ENCODE assay signal across 8 cellular contexts in genomic region chr2:175168564-175168945, GRCh38. TPM values are rescaled to one million over a fixed set of nuclear protein-coding genes. Genes with fewer than 3 reads are reported as not detected.
DNase-seq lines count a peak whose midpoint lies in the region; ATAC-seq and TF ChIP-seq lines count a peak whose summit lies in the region.

No MANE protein-coding gene starts in this region.

- H3K4me3 ChIP-seq in WI38 (ENCODE audit: low read depth, low read length) (peak overlapping the region; percentile 84), iPS-18c (ENCODE audit: insufficient read depth, low read depth, low read length) (peak overlapping the region; percentile 76)

- H3K4me1 Mint-ChIP-seq in T-helper 1 cell treated with Interleukin-12 subunit alpha and Interleukin-12 subunit beta and Interleukin-4 antibody, amounts not matched to agents 30 μg/mL and 1 μg/mL, for 36 hours (ENCODE audit: low read depth): peaks cover 38% of the 10 kb centered on the region

- H3K27ac ChIP-seq in temporal lobe (ENCODE audit: low read depth, low read length): peak overlapping the region; percentile 95

- H3K27me3 Mint-ChIP-seq in T-helper 1 cell treated with Interleukin-12 subunit alpha and Interleukin-12 subunit beta and Interleukin-4 antibody, amounts not matched to agents 30 μg/mL and 1 μg/mL, for 36 hours (ENCODE audit: low read depth): no peaks in the 10 kb centered on the region

- no peaks in the 10 kb centered on the region for H3K9me3 Mint-ChIP-seq in T-helper 1 cell treated with Interleukin-12 subunit alpha and Interleukin-12 subunit beta and Interleukin-4 antibody, amounts not matched to agents 30 μg/mL and 1 μg/mL, for 36 hours

- H3K36me3 Mint-ChIP-seq in T-helper 1 cell treated with Interleukin-12 subunit alpha and Interleukin-12 subunit beta and Interleukin-4 antibody, amounts not matched to agents 30 μg/mL and 1 μg/mL, for 36 hours (ENCODE audit: low read depth): peaks cover 17% of the 10 kb centered on the region

- peak overlapping the region; percentile 97 for H3K27ac Mint-ChIP-seq in T-helper 1 cell treated with Interleukin-12 subunit alpha and Interleukin-12 subunit beta and Interleukin-4 antibody, amounts not matched to agents 30 μg/mL and 1 μg/mL, for 36 hours

- TF ChIP-seq CTCF in WI38 (IDR thresholded peaks at IDR 0.05; ENCODE audit: low read depth, low read length): no peak

- DNase-seq in T-helper 1 cell: no peak
- DNase-seq in kidney glomerular epithelial cell (lab: John Stamatoyannopoulos, UW): no peak
- DNase-seq in HT-29 (ENCODE audit: low spot score): no peak

- H3K9me3 ChIP-seq in iPS-18c (ENCODE audit: control insufficient read depth, insufficient read depth, low read length): no peaks in the 10 kb centered on the region

- peak; percentile 24 for ATAC-seq in HG02870 (IDR thresholded peaks at IDR 0.05; ENCODE audit: unreplicated experiment)

- H3K4me3 Mint-ChIP-seq in T-helper 1 cell treated with Interleukin-12 subunit alpha and Interleukin-12 subunit beta and Interleukin-4 antibody, amounts not matched to agents 30 μg/mL and 1 μg/mL, for 36 hours: peak overlapping the region; percentile 99

RNA-seq across cellular contexts. Expression of gene ATF2, which starts 0.6 kb away (rescaled TPM):
- 94.4 TPM for total RNA-seq in temporal lobe
- total RNA-seq in HT-29 (2014; rRNA removed; shearing (Covaris generic)): 14.6 and 16.4 TPM in 2 replicates

RNA-seq across cellular contexts. Expression of gene ATP5MC3, which starts 13.0 kb away (rescaled TPM):
- total RNA-seq in temporal lobe: 47.9 TPM
- 108 and 131 TPM in 2 replicates for total RNA-seq in HT-29 (2014; rRNA removed; shearing (Covaris generic))
